1 cellular context compared by ENCODE assay signal in genomic region chr1:37808369-37809319, GRCh38.
TF ChIP-seq lines count a peak whose summit lies in the region.

No MANE protein-coding gene starts in this region.

TF ChIP-seq in IMR-90, 13 proteins besides CTCF, POLR2A, EP300 and RAD21:
- TF ChIP-seq MAFK (IDR thresholded peaks at IDR 0.05; ENCODE audit: low read depth, low read length) (no peak), MXI1 (IDR thresholded peaks at IDR 0.05; ENCODE audit: borderline replicate concordance, low read depth, low read length) (peak; percentile 24; the same call in 1 of the 2 replicates), CEBPB (IDR thresholded peaks at IDR 0.05; ENCODE audit: low read depth, low read length) (no peak), MAZ (IDR thresholded peaks at IDR 0.05; ENCODE audit: borderline replicate concordance, low read depth, low read length) (peak; percentile 66), SMC3 (IDR thresholded peaks at IDR 0.05; ENCODE audit: low read depth, low read length) (no peak), ELK1 (IDR thresholded peaks at IDR 0.05; ENCODE audit: borderline replicate concordance, low read depth, low read length) (no peak), FOS (IDR thresholded peaks at IDR 0.05; ENCODE audit: low read depth, low read length) (no peak), RFX5 (IDR thresholded peaks at IDR 0.05; ENCODE audit: low read depth, low read length) (no peak), CHD1 (IDR thresholded peaks at IDR 0.05; ENCODE audit: low read depth, low read length) (no peak), NFE2L2 (IDR thresholded peaks at IDR 0.05; ENCODE audit: low read depth, low read length) (no peak)
TF ChIP-seq in IMR-90: peak in this region for 2.
